In genomic region chr22:36028646-36029405, GRCh38 we compare ENCODE assay signal across 7 cellular contexts. TPM values are rescaled to one million over a fixed set of nuclear protein-coding genes. Genes with fewer than 3 reads are reported as not detected.
DNase-seq lines count a peak whose midpoint lies in the region; ATAC-seq, FAIRE-seq and TF ChIP-seq lines count a peak whose summit lies in the region.

A gene with protein sequence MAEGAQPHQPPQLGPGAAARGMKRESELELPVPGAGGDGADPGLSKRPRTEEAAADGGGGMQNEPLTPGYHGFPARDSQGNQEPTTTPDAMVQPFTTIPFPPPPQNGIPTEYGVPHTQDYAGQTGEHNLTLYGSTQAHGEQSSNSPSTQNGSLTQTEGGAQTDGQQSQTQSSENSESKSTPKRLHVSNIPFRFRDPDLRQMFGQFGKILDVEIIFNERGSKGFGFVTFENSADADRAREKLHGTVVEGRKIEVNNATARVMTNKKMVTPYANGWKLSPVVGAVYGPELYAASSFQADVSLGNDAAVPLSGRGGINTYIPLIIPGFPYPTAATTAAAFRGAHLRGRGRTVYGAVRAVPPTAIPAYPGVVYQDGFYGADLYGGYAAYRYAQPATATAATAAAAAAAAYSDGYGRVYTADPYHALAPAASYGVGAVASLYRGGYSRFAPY (minus strand): TSS chr22:36028824. CDS start chr22:36028425, 399 bp downstream.

- DNase-seq in GM19240 (ENCODE audit: insufficient read length, low spot score) (peak; percentile 63), NCI-H187 (lab: John Stamatoyannopoulos, UW) (peak; percentile 77 to 83), T-helper 22 cell (ENCODE audit: low read depth) (peak; percentile 49), astrocyte (ENCODE audit: low read depth) (peak; percentile 90), left ventricle myocardium superior (peak; percentile 99), posterior vena cava (ENCODE audit: low spot score) (peak; percentile 98), tibial nerve (ENCODE audit: low spot score in 2 of 2) (peak; percentile 92 to 96)

- ATAC-seq in left ventricle myocardium superior = peak; percentile 96

- H3K4me3 ChIP-seq in astrocyte (ENCODE audit: insufficient read depth, low read depth, low read length) (peak within 1 kb of the TSS; percentile 91), tibial nerve (peak within 1 kb of the TSS; percentile 47 to 86 (median 82))

- H3K9me3 ChIP-seq in astrocyte (ENCODE audit: insufficient read depth, low read depth, low read length) (no peaks in the 10 kb centered on the region), tibial nerve (no peaks in the 10 kb centered on the region)

- H3K36me3 ChIP-seq in astrocyte (ENCODE audit: insufficient read depth, low read length) = peaks cover 8% of the 10 kb centered on the region
- no peaks in the 10 kb centered on the region for H3K36me3 ChIP-seq in tibial nerve

- peaks cover 1% of the 10 kb centered on the region for H3K36me3 Mint-ChIP-seq in astrocyte (ENCODE audit: low read depth, unreplicated experiment)

- intact Hi-C loops in left ventricle myocardium superior (cut with micrococcal nuclease) (loop anchor here (10.0 kb wide), 1 partner anchor 54 kb away; no protein-coding TSS in a partner anchor), posterior vena cava (cut with DNase I) (loop anchor here in 1 of 2 donors (5.0 kb wide), 1 partner anchor 67 kb away; no protein-coding TSS in a partner anchor)

- peak in 1 of 2 donors; percentile 82 for TF ChIP-seq EP300 in tibial nerve (IDR thresholded peaks at IDR 0.05)

- peaks cover 39% of the 10 kb centered on the region for H3K79me2 ChIP-seq in astrocyte (ENCODE audit: insufficient read depth, low read length)

- H3K27me3 Mint-ChIP-seq in astrocyte (ENCODE audit: low read depth, unreplicated experiment) = peaks cover 2% of the 10 kb centered on the region

- H3K27ac ChIP-seq in astrocyte (ENCODE audit: low read depth, low read length) (peak within 1 kb of the TSS; percentile 71), tibial nerve (peak within 1 kb of the TSS; percentile 70 to 96 (median 90))

- TF ChIP-seq CTCF in astrocyte (IDR thresholded peaks at IDR 0.05; ENCODE audit: insufficient read depth, low read depth, low read length) (no peak), tibial nerve (IDR thresholded peaks at IDR 0.05) (no peak)

- no peaks in the 10 kb centered on the region for H3K27me3 ChIP-seq in astrocyte (ENCODE audit: insufficient read depth, low read length)
- no peaks in the 10 kb centered on the region for H3K27me3 ChIP-seq in tibial nerve

- H3K4me2 ChIP-seq in astrocyte (ENCODE audit: low read length) = peak within 1 kb of the TSS; percentile 96

- H3K4me1 ChIP-seq in astrocyte (ENCODE audit: insufficient read depth, low read length) = peaks cover 11% of the 10 kb centered on the region
- peaks cover 0 to 36% (median 10%) of the 10 kb centered on the region in 4 donors for H3K4me1 ChIP-seq in tibial nerve

- WGBS in tibial nerve, 2 donors = 0 to 1% methylated on average over 24 to 56 of the region's 74 CpGs

- H2AFZ ChIP-seq in astrocyte (ENCODE audit: low read depth, low read length) = peak within 1 kb of the TSS; percentile 85

- peaks cover 10% of the 10 kb centered on the region for H3K4me1 Mint-ChIP-seq in astrocyte (ENCODE audit: low read depth, unreplicated experiment)

- peak within 1 kb of the TSS; percentile 76 for H3K27ac Mint-ChIP-seq in astrocyte (ENCODE audit: unreplicated experiment)

- H4K20me1 ChIP-seq in astrocyte (ENCODE audit: insufficient read depth, low read length) = peaks cover 32% of the 10 kb centered on the region

- peak in 1 of 2 donors; percentile 61 for TF ChIP-seq POLR2A in tibial nerve (IDR thresholded peaks at IDR 0.05)

- H3K4me3 Mint-ChIP-seq in astrocyte (ENCODE audit: unreplicated experiment) = peak within 1 kb of the TSS; percentile 94

- H3K9ac ChIP-seq in astrocyte (ENCODE audit: low read length) = peak within 1 kb of the TSS; percentile 92

- no peaks in the 10 kb centered on the region for H3K9me3 Mint-ChIP-seq in astrocyte (ENCODE audit: unreplicated experiment)

- FAIRE-seq in astrocyte (lab: Jason Lieb, UNC) = no peak

RNA-seq across cellular contexts. Expression of the gene that starts here (rescaled TPM):
- 169 and 177 TPM in 2 replicates for total RNA-seq in astrocyte
- 76.7 TPM for total RNA-seq in left ventricle myocardium superior
- total RNA-seq in posterior vena cava = 100 to 1,000 TPM; 114 to 124 TPM
- 10 to 100 TPM; 50.2 to 75.6 (median 71.4) TPM for total RNA-seq in tibial nerve

Comparison
In these comparisons a context has a peak if more than half of its experiments do, and no peak if none do; other contexts are left out.
1. Peak in every context shown above with its lines: DNase-seq, ATAC-seq, H3K4me3 ChIP-seq and H3K27ac ChIP-seq.
2. DNase-seq: peak in every context shown above with its lines; median percentile 99 in left ventricle myocardium superior; 98 in posterior vena cava; 94 in tibial nerve; 90 in astrocyte; 80 in NCI-H187; 63 in GM19240; 49 in T-helper 22 cell.